Comparison of ENCODE assay signal across 2 cellular contexts in the genomic region with DNA sequence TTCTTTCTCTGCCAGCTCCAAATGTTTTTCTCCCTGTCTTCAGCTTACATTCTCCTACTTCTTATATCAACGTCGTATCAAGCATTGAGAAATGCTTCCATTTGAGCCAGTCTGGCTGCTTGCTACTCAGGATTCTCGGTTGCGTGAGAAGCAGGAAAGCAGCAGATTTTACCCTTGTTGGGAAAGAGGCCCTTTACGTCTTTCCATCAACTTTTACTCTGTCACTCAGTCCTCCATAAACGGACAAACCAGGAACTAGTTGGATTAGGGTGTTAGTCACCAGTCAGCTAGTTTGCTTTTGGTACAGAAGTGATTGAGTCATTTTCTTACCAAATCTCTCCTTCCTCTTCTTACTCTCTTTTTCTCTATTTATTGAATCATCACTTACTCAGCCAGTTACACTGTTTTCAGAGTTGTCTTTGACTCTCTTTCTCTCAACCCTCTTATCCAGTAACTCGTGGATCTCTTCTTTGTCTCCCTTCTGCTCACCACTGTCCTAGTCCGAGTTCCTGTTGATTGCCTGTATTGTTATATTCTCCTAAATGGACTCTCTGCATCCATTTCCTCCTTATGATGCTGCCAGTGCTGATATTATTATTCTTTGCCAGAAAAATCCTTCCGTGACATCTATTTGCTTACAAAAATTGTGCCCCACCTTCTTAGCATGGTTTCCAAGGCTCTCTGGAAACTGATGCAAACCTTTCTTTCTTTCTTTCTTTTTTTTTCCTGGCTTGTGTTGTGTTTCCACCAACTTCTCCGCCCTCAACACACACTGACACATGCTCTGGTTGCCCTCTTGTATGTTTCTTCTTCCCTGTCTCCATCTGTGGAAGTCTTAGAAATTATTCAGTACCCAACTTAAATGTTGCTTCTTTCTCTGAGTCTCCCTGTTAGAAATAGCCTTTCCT.
A peak's percentile ranks its signal among the peaks of the same experiment; 100 is the strongest.
TF ChIP-seq lines count a peak whose summit lies in the region.

No MANE protein-coding gene starts in this region.

TF ChIP-seq in IMR-90, 13 proteins besides CTCF, POLR2A, EP300 and RAD21 (continued from another document):
- TF ChIP-seq FOS (IDR thresholded peaks at IDR 0.05; ENCODE audit: low read depth, low read length) = peak; percentile 88

TF ChIP-seq in GM12878, 131 proteins besides CTCF, POLR2A, EP300 and RAD21 (continued from another document):
- TF ChIP-seq TCF3 (IDR thresholded peaks at IDR 0.05; ENCODE audit: borderline replicate concordance, insufficient read depth, low read depth, low read length) (no peak), TBL1XR1 (IDR thresholded peaks at IDR 0.05; ENCODE audit: low read depth, low read length) (no peak), SRF (IDR thresholded peaks at IDR 0.05; ENCODE audit: low read depth in 2 of 2, low read length in 2 of 2) (no peak), ZNF207 (IDR thresholded peaks at IDR 0.05; ENCODE audit: borderline replicate concordance) (no peak), CHD1 (IDR thresholded peaks at IDR 0.05; ENCODE audit: low read depth, low read length) (no peak), SUZ12 (IDR thresholded peaks at IDR 0.05; ENCODE audit: unreplicated experiment) (no peak), KDM1A (IDR thresholded peaks at IDR 0.05; ENCODE audit: borderline replicate concordance) (no peak), STAT1 (conservative IDR thresholded peaks at IDR 0.05) (no peak), RCOR1 (conservative IDR thresholded peaks at IDR 0.05; ENCODE audit: low read depth, low read length) (no peak), SIN3A (IDR thresholded peaks at IDR 0.05; ENCODE audit: low read depth, low read length) (no peak)
- TF ChIP-seq, protein P1, sequence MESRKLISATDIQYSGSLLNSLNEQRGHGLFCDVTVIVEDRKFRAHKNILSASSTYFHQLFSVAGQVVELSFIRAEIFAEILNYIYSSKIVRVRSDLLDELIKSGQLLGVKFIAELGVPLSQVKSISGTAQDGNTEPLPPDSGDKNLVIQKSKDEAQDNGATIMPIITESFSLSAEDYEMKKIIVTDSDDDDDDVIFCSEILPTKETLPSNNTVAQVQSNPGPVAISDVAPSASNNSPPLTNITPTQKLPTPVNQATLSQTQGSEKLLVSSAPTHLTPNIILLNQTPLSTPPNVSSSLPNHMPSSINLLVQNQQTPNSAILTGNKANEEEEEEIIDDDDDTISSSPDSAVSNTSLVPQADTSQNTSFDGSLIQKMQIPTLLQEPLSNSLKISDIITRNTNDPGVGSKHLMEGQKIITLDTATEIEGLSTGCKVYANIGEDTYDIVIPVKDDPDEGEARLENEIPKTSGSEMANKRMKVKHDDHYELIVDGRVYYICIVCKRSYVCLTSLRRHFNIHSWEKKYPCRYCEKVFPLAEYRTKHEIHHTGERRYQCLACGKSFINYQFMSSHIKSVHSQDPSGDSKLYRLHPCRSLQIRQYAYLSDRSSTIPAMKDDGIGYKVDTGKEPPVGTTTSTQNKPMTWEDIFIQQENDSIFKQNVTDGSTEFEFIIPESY (IDR thresholded peaks at IDR 0.05) = no peak
- TF ChIP-seq, protein P2, sequence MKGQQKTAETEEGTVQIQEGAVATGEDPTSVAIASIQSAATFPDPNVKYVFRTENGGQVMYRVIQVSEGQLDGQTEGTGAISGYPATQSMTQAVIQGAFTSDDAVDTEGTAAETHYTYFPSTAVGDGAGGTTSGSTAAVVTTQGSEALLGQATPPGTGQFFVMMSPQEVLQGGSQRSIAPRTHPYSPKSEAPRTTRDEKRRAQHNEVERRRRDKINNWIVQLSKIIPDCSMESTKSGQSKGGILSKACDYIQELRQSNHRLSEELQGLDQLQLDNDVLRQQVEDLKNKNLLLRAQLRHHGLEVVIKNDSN (IDR thresholded peaks at IDR 0.05; ENCODE audit: borderline replicate concordance, extremely low read length, insufficient read depth, low read depth, low read length) = no peak
TF ChIP-seq in GM12878: peak in this region for 0.
